In the genomic region with DNA sequence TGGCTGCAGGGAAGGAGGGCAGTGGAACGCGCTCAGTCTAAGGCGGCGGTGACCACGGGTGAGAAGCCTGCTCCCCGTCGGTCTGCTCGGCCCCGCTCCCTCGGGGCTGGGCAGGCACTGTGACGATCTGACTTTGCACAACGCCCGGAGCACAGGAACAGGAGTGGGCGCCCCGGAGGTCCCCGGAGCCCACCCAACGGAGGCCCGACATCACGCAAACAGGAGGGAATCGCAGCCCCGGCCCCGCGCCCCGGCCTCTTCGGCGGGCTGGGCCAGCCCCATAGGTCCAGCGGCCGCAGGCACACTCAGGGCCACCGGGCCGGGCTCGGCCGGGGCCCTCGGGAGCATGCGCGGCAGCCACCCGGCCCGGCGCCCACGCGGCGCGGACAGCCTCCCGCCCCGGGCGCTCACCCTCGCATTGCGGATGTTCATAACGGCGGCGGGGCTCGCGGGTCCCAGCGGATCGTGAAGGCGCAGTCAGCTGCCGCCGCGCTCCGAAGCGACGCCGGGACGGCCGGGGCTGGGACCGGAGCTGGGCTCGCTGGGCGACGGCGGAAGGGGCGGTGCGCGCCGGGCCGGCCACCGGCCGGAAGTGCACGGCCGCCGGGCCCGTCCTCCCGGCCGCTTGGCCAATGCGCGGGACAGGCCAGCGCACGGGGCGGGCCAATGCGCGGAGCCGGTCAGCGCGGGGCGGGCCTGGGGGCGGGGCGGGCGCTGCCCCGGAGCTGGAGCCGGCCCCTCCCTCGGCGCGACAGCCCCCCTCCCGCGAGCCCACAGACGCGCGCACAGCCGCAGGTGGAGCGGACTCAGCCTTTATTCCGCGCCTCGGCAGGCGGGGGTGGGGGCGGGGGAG, we compare ENCODE assay signal across 8 cellular contexts. TPM values are rescaled to one million over a fixed set of nuclear protein-coding genes. Genes with fewer than 3 reads are reported as not detected.
DNase-seq lines count a peak whose midpoint lies in the region; ATAC-seq and TF ChIP-seq lines count a peak whose summit lies in the region.

A gene (minus strand): TSS at position 565 of the 853 bp plus-strand sequence. CDS start 133 bp downstream, at position 432.

- H3K9me3 ChIP-seq in left lung: no peaks in the 10 kb centered on the region

- peak; percentile 61 for TF ChIP-seq POLR2A in GM18526 (IDR thresholded peaks at IDR 0.05; ENCODE audit: extremely low read depth, insufficient read length)

- intact Hi-C loops in left lung (cut with DNase I): no loop called here

- ATAC-seq in HG03025 (IDR thresholded peaks at IDR 0.05; ENCODE audit: low FRiP score, unreplicated experiment): peak; percentile 67
- ATAC-seq in left lung: peak; percentile 97

- H3K27ac ChIP-seq in left lung: peak within 1 kb of the TSS in 1 of 2 donors; percentile 67

- H3K27me3 ChIP-seq in left lung: no peaks in the 10 kb centered on the region

- TF ChIP-seq CTCF in left lung (IDR thresholded peaks at IDR 0.05): no peak

- peaks cover 0 to 35% of the 10 kb centered on the region in 2 donors for H3K36me3 ChIP-seq in left lung

- peak within 1 kb of the TSS; percentile 53 to 65 for H3K4me3 ChIP-seq in left lung

- H3K4me1 ChIP-seq in left lung: peaks cover 11 to 23% of the 10 kb centered on the region in 2 donors

- DNase-seq in AG08396 (ENCODE audit: low spot score) (peak; percentile 95), NCI-H2196 (lab: John Stamatoyannopoulos, UW; ENCODE audit: unreplicated experiment) (peak; percentile 78), dermis microvascular lymphatic vessel endothelial cell (ENCODE audit: low read depth in 2 of 2) (peak; percentile 30 to 77), left lung (peak; percentile 70 to 89)
- DNase-seq in activated CD4-positive, CD25-positive, alpha-beta regulatory T cell treated with anti-CD3 and anti-CD28 coated beads, Interleukin-2, amount 50 U/mL, for 72 hours: peak; percentile 78
- peak; percentile 40 to 50 for DNase-seq in stimulated activated CD4-positive, alpha-beta T cell treated with anti-CD3 and anti-CD28 coated beads, Interleukin-2, amount 100 ng/mL, for 48 hours

RNA-seq across cellular contexts. Expression of the gene that starts here (rescaled TPM):
- total RNA-seq in dermis microvascular lymphatic vessel endothelial cell: 47.5 and 52.6 TPM in 2 replicates
- 100 to 1,000 TPM in 1 of 2 donors, 10 to 100 TPM in 1; 87.5 to 105 TPM for total RNA-seq in left lung

Comparison
In these comparisons a context has a peak if more than half of its experiments do, and no peak if none do; other contexts are left out.
1. DNase-seq: peak in every context shown above with its lines; median percentile 95 in AG08396; 80 in left lung; 78 in NCI-H2196; 78 in activated CD4-positive, CD25-positive, alpha-beta regulatory T cell treated with anti-CD3 and anti-CD28 coated beads, Interleukin-2, amount 50 U/mL, for 72 hours; 54 in dermis microvascular lymphatic vessel endothelial cell; 45 in stimulated activated CD4-positive, alpha-beta T cell treated with anti-CD3 and anti-CD28 coated beads, Interleukin-2, amount 100 ng/mL, for 48 hours.